ENCODE assay signal across 8 cellular contexts in the genomic region with DNA sequence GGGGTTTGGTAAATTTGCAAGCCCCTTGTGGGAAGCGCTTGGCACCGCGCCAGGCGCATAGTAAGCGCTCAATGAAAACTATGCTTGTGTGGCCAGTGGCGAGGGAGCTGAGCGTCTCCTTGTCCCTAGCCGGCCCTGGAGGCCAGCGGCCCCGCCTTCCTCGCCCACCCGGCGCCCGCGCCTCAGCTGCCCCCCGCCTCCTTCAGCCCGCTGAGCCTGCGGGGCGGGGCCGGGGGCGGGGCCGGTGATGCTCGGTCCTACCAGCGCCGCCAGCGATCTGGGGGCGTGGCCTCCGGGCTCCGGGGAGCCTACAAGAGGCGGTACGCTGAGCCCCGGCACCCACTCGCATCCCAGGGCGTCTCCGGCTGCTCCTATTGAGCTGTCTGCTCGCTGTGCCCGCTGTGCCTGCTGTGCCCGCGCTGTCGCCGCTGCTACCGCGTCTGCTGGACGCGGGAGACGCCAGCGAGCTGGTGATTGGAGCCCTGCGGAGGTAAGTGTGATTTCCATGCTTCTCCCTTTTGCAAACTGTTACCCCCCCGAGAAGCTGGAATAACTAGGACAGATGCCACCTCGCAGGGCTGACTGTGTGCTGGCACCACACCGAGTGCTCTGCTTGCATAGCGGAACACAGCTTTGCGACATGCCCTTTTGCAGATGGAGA. TPM values are rescaled to one million over a fixed set of nuclear protein-coding genes. Genes with fewer than 3 reads are reported as not detected.
DNase-seq lines count a peak whose midpoint lies in the region; ATAC-seq, FAIRE-seq and TF ChIP-seq lines count a peak whose summit lies in the region.

TSS of gene CRISPLD2 (plus strand) at position 342 of the 661 bp plus-strand sequence. CDS start 18,511 bp downstream, outside the sequence.

- BruUV-seq in IMR-90 (replicated peaks; lab: Mats Ljungman, UMichigan) (TSS peak; percentile 70), PC-3 (replicated peaks; lab: Mats Ljungman, UMichigan) (no TSS peak)

- H3K27me3 ChIP-seq in IMR-90 (ENCODE audit: control insufficient read depth, insufficient read depth, low read length) (no peaks in the 10 kb centered on the region), PC-3 (ENCODE audit: low read length) (no peaks in the 10 kb centered on the region), mucosa of rectum (ENCODE audit: control insufficient read depth in 2 of 2, insufficient read depth in 2 of 2, low read length in 2 of 2) (peaks cover 8 to 18% of the 10 kb centered on the region in 2 donors)

- no peaks in the 10 kb centered on the region for H3F3A ChIP-seq in PC-3 (ENCODE audit: low read length, unreplicated experiment)

- peaks cover 3% of the 10 kb centered on the region; the same call in 1 of the 2 replicates for H3K36me3 ChIP-seq in IMR-90 (ENCODE audit: control insufficient read depth, insufficient read depth, low read length)
- no peaks in the 10 kb centered on the region for H3K36me3 ChIP-seq in PC-3 (ENCODE audit: low read depth, low read length)
- no peaks in the 10 kb centered on the region for H3K36me3 ChIP-seq in mucosa of rectum (ENCODE audit: control insufficient read depth in 2 of 2, insufficient read depth in 2 of 2, low read length in 2 of 2)

- TF ChIP-seq RAD21 in IMR-90 (IDR thresholded peaks at IDR 0.05; ENCODE audit: low read length), result no peak

- peaks cover 29 to 47% of the 10 kb centered on the region in 2 experiments; a peak in 3 of 4 replicates for H3K79me1 ChIP-seq in IMR-90 (ENCODE audit: low read depth in 1 of 2, low read length in 2 of 2)

- peak within 1 kb of the TSS; percentile 52 for H3K4me3 ChIP-seq in IMR-90 (ENCODE audit: insufficient read depth, low read depth, low read length)
- H3K4me3 ChIP-seq in PC-3 (ENCODE audit: low read length), result peak within 1 kb of the TSS; percentile 69
- H3K4me3 ChIP-seq in mucosa of rectum (ENCODE audit: low read length in 2 of 2), result peak within 1 kb of the TSS; percentile 64 to 84

- H2BK5ac ChIP-seq in IMR-90 (ENCODE audit: low read depth, low read length, poor library complexity, severe bottlenecking), result no peak within 1 kb of the TSS

- no peaks in the 10 kb centered on the region for H3K9me3 Mint-ChIP-seq in activated T-cell treated with anti-CD3 and anti-CD28 coated beads, Interleukin-2, amount 50 U/mL, for 72 hours

- H4K91ac ChIP-seq in IMR-90 (ENCODE audit: insufficient read depth, low read depth, low read length), result peak within 1 kb of the TSS; percentile 19

- H3K56ac ChIP-seq in IMR-90 (ENCODE audit: extremely low read depth, insufficient read depth, low read length), result peak within 1 kb of the TSS; percentile 36; the same call in 1 of the 2 replicates

- no peak for TF ChIP-seq CTCF in D721Med (IDR thresholded peaks at IDR 0.05; ENCODE audit: insufficient read depth, missing control alignments)
- TF ChIP-seq CTCF in IMR-90 (conservative IDR thresholded peaks at IDR 0.05; ENCODE audit: low read depth, low read length), result no peak
- no peak for TF ChIP-seq CTCF in PC-3 (conservative IDR thresholded peaks at IDR 0.05; ENCODE audit: low read depth, low read length)

- FAIRE-seq in D721Med (lab: Jason Lieb, UNC), result no peak

- H3K4me1 Mint-ChIP-seq in activated T-cell treated with anti-CD3 and anti-CD28 coated beads, Interleukin-2, amount 50 U/mL, for 72 hours (ENCODE audit: low read depth), result peaks cover 10% of the 10 kb centered on the region

- POLR2A ChIA-PET in IMR-90 (lab: Charles Lee; ENCODE audit: unreplicated experiment), result interaction anchor here (0.5 to 1.8 kb wide), 8 partner anchors 9 to 133 kb away, joined by 3 to 14 read pairs (median 3); no protein-coding TSS in a partner anchor
- POLR2A ChIA-PET in PC-3 (lab: Charles Lee; ENCODE audit: unreplicated experiment), result no interaction called here

- H2AK9ac ChIP-seq in IMR-90 (replicated peaks; ENCODE audit: low read depth, low read length, poor library complexity), result peak within 1 kb of the TSS; percentile 90

- no peak within 1 kb of the TSS; the same call in 1 of the 2 replicates for H3K27ac ChIP-seq in IMR-90 (ENCODE audit: insufficient read depth, low read length)
- H3K27ac ChIP-seq in PC-3 (ENCODE audit: low read length), result no peak within 1 kb of the TSS
- peak within 1 kb of the TSS; percentile 70 to 71 for H3K27ac ChIP-seq in mucosa of rectum (ENCODE audit: low read depth in 2 of 2, low read length in 2 of 2)

- peak within 1 kb of the TSS; percentile 72 for H3K23ac ChIP-seq in IMR-90 (ENCODE audit: low read depth, low read length)

- H3K9ac ChIP-seq in IMR-90 (ENCODE audit: low read depth, low read length) (peak within 1 kb of the TSS; percentile 61), PC-3 (ENCODE audit: low read length) (no peak within 1 kb of the TSS), mucosa of rectum (ENCODE audit: low read depth in 1 of 2, low read length in 2 of 2) (peak within 1 kb of the TSS; percentile 65 to 74)

- peaks cover 35% of the 10 kb centered on the region for H3K27me3 Mint-ChIP-seq in activated T-cell treated with anti-CD3 and anti-CD28 coated beads, Interleukin-2, amount 50 U/mL, for 72 hours (ENCODE audit: low read depth)

- peak within 1 kb of the TSS; percentile 51 for H3K4ac ChIP-seq in IMR-90 (ENCODE audit: low read depth, low read length)

- intact Hi-C loops in IMR-90 (cut with micrococcal nuclease), result loop anchor here (10.0 kb wide), 1 partner anchor 195 kb away; no protein-coding TSS in a partner anchor
- intact Hi-C loops in PC-3 (cut with micrococcal nuclease), result no loop called here

- peak within 1 kb of the TSS; percentile 48 for H3K14ac ChIP-seq in IMR-90 (replicated peaks; ENCODE audit: low read depth, low read length)

- peak within 1 kb of the TSS; percentile 79 to 85 for H3K4me3 Mint-ChIP-seq in activated T-cell treated with anti-CD3 and anti-CD28 coated beads, Interleukin-2, amount 50 U/mL, for 72 hours

- H2BK120ac ChIP-seq in IMR-90 (ENCODE audit: low read depth, low read length), result peak within 1 kb of the TSS; percentile 45

- H4K20me1 ChIP-seq in IMR-90 (ENCODE audit: insufficient read depth, low read length) (peaks cover 30% of the 10 kb centered on the region), PC-3 (ENCODE audit: low read length) (no peaks in the 10 kb centered on the region)

- peak within 1 kb of the TSS; percentile 75 for H3K4me2 ChIP-seq in IMR-90 (ENCODE audit: low read depth, low read length)
- peak within 1 kb of the TSS; percentile 97 for H3K4me2 ChIP-seq in PC-3 (ENCODE audit: low read length)

- peak within 1 kb of the TSS; percentile 1; the same call in 1 of the 3 replicates for H2BK15ac ChIP-seq in IMR-90 (ENCODE audit: low read depth, low read length)

- 0 out of 2 replicates have a peak within 1 kb of the TSS, but pooled peaks have one; percentile 0 for H2BK20ac ChIP-seq in IMR-90 (ENCODE audit: low read depth, low read length)

- H2AK5ac ChIP-seq in IMR-90 (ENCODE audit: low read depth, low read length), result peak within 1 kb of the TSS; percentile 92

- H3K4me1 ChIP-seq in IMR-90 (ENCODE audit: control insufficient read depth, insufficient read depth, low read length) (peaks cover 25% of the 10 kb centered on the region), PC-3 (ENCODE audit: insufficient read depth, low read length) (peaks cover 6% of the 10 kb centered on the region), mucosa of rectum (ENCODE audit: control insufficient read depth in 2 of 2, insufficient read depth in 2 of 2, low read length in 2 of 2) (peaks cover 8 to 12% of the 10 kb centered on the region in 2 donors)

- in situ Hi-C loops in IMR-90 (cut with MboI; ENCODE audit: low sequenced_read_pairs), result no loop called here

- ATAC-seq in IMR-90 (ENCODE audit: low read depth) (peak; percentile 99), PC-3 (peak; percentile 98), esophagus mucosa (peak; percentile 92), HG03039 (IDR thresholded peaks at IDR 0.05; ENCODE audit: unreplicated experiment) (no peak)
- ATAC-seq in activated T-cell treated with anti-CD3 and anti-CD28 coated beads, Interleukin-2, amount 50 U/mL, for 72 hours (replicated peaks in 1 of 2), result peak; percentile 99

- peak within 1 kb of the TSS; percentile 92 for H2AFZ ChIP-seq in IMR-90 (replicated peaks; ENCODE audit: low read length, poor library complexity)
- H2AFZ ChIP-seq in PC-3 (ENCODE audit: low read length), result peak within 1 kb of the TSS; percentile 74

- no peaks in the 10 kb centered on the region for H3K36me3 Mint-ChIP-seq in activated T-cell treated with anti-CD3 and anti-CD28 coated beads, Interleukin-2, amount 50 U/mL, for 72 hours (ENCODE audit: insufficient read depth in 2 of 2)

- dilution Hi-C loops in IMR-90 (cut with HindIII; ENCODE audit: low sequenced_read_pairs, unreplicated experiment), result no loop called here

- no peaks in the 10 kb centered on the region for H3K9me2 ChIP-seq in PC-3 (replicated peaks; ENCODE audit: low read length)

- no peaks in the 10 kb centered on the region for H3K79me2 ChIP-seq in PC-3 (ENCODE audit: low read length)

- H4K5ac ChIP-seq in IMR-90 (ENCODE audit: low read depth, low read length), result no peak within 1 kb of the TSS

- CTCF ChIA-PET in IMR-90 (lab: Yijun Ruan, JAX), result no interaction called here
- CTCF ChIA-PET in PC-3 (lab: Charles Lee), result interaction anchor here (0.6 kb wide), 1 partner anchor 93 kb away, joined by 3 read pairs; no protein-coding TSS in a partner anchor

- no peaks in the 10 kb centered on the region for H3K9me3 ChIP-seq in IMR-90 (ENCODE audit: control insufficient read depth, insufficient read depth, low read length)
- no peaks in the 10 kb centered on the region for H3K9me3 ChIP-seq in PC-3 (ENCODE audit: low read length)
- H3K9me3 ChIP-seq in mucosa of rectum (ENCODE audit: control insufficient read depth in 2 of 2, low read length in 2 of 2), result no peaks in the 10 kb centered on the region

- peaks cover 15% of the 10 kb centered on the region for H3K9me1 ChIP-seq in IMR-90 (ENCODE audit: insufficient read depth, low read length)

- 0 out of 2 replicates have a peak within 1 kb of the TSS, but pooled peaks have one; percentile 2 for H3K18ac ChIP-seq in IMR-90 (ENCODE audit: low read depth, low read length)

- 5% methylated on average over 34 of the region's 53 CpGs; no CpG with 5 or more reads in 1 of the 2 experiments for WGBS in IMR-90 (ENCODE audit: extremely low coverage in 2 of 2, insufficient read length in 1 of 2), 2 experiments

- DNase-seq in D721Med (ENCODE audit: insufficient read length, low spot score) (peak; percentile 82), IMR-90 (peak; percentile 84), PC-3 (peak; percentile 83)
- peak; percentile 88 to 92 for DNase-seq in activated T-cell treated with anti-CD3 and anti-CD28 coated beads, Interleukin-2, amount 50 U/mL, for 72 hours
- DNase-seq in stimulated activated CD8-positive, alpha-beta memory T cell treated with anti-CD3 and anti-CD28 coated beads, Interleukin-2, amount 100 ng/mL, for 1 hour (ENCODE audit: low read depth in 2 of 2), result peak; percentile 69

- peak within 1 kb of the TSS in 1 of 2 experiments; percentile 37; a peak in 2 of 4 replicates for H4K8ac ChIP-seq in IMR-90 (ENCODE audit: low read depth in 2 of 2, low read length in 2 of 2)

- no peak within 1 kb of the TSS for H3K27ac Mint-ChIP-seq in activated T-cell treated with anti-CD3 and anti-CD28 coated beads, Interleukin-2, amount 50 U/mL, for 72 hours

- peak; percentile 99 for TF ChIP-seq POLR2A in IMR-90 (IDR thresholded peaks at IDR 0.05; ENCODE audit: low read depth, low read length)

RNA-seq across cellular contexts. Expression of gene CRISPLD2, which starts in this region (rescaled TPM):
- 35.0 and 37.5 TPM in 2 replicates for total RNA-seq in IMR-90 (2012; rRNA removed)
- 21.3 and 23.1 TPM in 2 replicates for polyA plus RNA-seq in IMR-90 (2012; rRNA removed)
- polyA plus RNA-seq in IMR-90 (2012; cell fraction: cytosol; rRNA removed), result 17.6 and 30.1 TPM in 2 replicates
- 26.7 and 30.7 TPM in 2 replicates for polyA plus RNA-seq in IMR-90 (2012; cell fraction: nucleus; rRNA removed; ENCODE audit: low replicate concordance)
- 2.8 and 3.2 TPM in 2 replicates for total RNA-seq in PC-3 (2014; rRNA removed)
- under 1 TPM; 0.38 to 0.51 TPM for total RNA-seq in activated T-cell treated with anti-CD3 and anti-CD28 coated beads, Interleukin-2, amount 50 U/mL, for 72 hours
- total RNA-seq in esophagus mucosa, result 6.5 TPM

Comparison
In these comparisons a context has a peak if more than half of its experiments do, and no peak if none do; other contexts are left out.
1. Peak in DNase-seq and ATAC-seq in activated T-cell treated with anti-CD3 and anti-CD28 coated beads, Interleukin-2, amount 50 U/mL, for 72 hours; RNA of the gene not detected or under 1 TPM.
2. H3K27ac ChIP-seq: peak in mucosa of rectum (2 of 2); none in IMR-90 (single experiment) and PC-3 (single experiment).
3. Peak in every context shown above with its lines, with median percentiles within 50 percentile points of each other: DNase-seq and H3K4me3 ChIP-seq.